ENCODE assay signal across 9 cellular contexts in the genomic region with DNA sequence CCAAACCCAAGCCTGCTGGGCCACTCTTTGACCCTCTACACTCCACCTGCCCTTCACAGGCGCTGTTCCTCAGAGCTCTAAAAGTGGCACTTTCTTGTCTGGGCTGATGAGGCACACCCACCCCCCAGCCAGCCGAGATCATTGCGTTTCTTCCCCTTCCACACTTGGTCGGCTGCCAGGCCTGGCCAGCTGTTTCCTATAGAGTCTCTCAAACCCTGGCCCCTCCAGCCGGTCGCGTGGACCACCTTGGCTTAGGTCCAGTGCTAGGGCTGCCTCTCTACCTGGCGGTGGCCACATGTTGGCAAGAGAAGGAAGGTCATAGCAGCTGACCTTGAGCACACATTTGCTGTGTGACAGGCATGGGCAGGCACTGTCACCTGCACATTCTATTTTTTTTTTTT.
DNase-seq lines count a peak whose midpoint lies in the region; ATAC-seq and TF ChIP-seq lines count a peak whose summit lies in the region.
"Had no signal": no experiment of that assay in that cellular context is flagged by ENCODE, and none has a peak within 500 bp of the region (broad histone marks: within the 10 kb centered on the region; RNA-seq: fewer than 3 reads in every experiment).

No MANE protein-coding gene starts in this region.

- H3K18ac ChIP-seq in mesenchymal stem cell (ENCODE audit: low read depth in 1 of 2, low read length in 2 of 2) = peak overlapping the region in 1 of 2 experiments; percentile 1

- peaks cover 9% of the 10 kb centered on the region for H3K4me1 Mint-ChIP-seq in chondrocyte (ENCODE audit: low read depth)
- peaks cover 15% of the 10 kb centered on the region for H3K4me1 Mint-ChIP-seq in activated T-helper 2 cell treated with anti-CD3 and anti-CD28 coated beads, Interferon-gamma antibody, Interleukin-2, Interleukin-4, amounts not matched to agents 10 μg/mL and 5 μg/mL and 100 μg/mL, durations not matched to agents 14 hours and 24 hours and 36 hours (ENCODE audit: low read depth)

- DNase-seq in Right ventricle myocardium inferior (ENCODE audit: missing footprints) (peak; percentile 90), right atrium auricular region (ENCODE audit: low spot score) (no peak), chondrocyte (ENCODE audit: low spot score) (no peak), mesenchymal stem cell (no peak), uterus (peak; percentile 28 to 40)
- DNase-seq in activated T-helper 2 cell treated with anti-CD3 and anti-CD28 coated beads, Interferon-gamma antibody, Interleukin-2, Interleukin-4, amounts not matched to agents 10 μg/mL and 5 μg/mL and 100 μg/mL, durations not matched to agents 14 hours and 24 hours and 36 hours (ENCODE audit: low spot score) = no peak
- DNase-seq: activated T-cell treated with anti-CD3 and anti-CD28 coated beads for 4 hours had no signal

- H3K27ac Mint-ChIP-seq in chondrocyte (ENCODE audit: unreplicated experiment) = peak overlapping the region; percentile 32
- H3K27ac Mint-ChIP-seq in activated T-helper 2 cell treated with anti-CD3 and anti-CD28 coated beads, Interferon-gamma antibody, Interleukin-2, Interleukin-4, amounts not matched to agents 10 μg/mL and 5 μg/mL and 100 μg/mL, durations not matched to agents 14 hours and 24 hours and 36 hours = no peak overlapping the region

- H3K4me3 Mint-ChIP-seq in chondrocyte (ENCODE audit: unreplicated experiment) = no peak overlapping the region
- H3K4me3 Mint-ChIP-seq in activated T-helper 2 cell treated with anti-CD3 and anti-CD28 coated beads, Interferon-gamma antibody, Interleukin-2, Interleukin-4, amounts not matched to agents 10 μg/mL and 5 μg/mL and 100 μg/mL, durations not matched to agents 14 hours and 24 hours and 36 hours (ENCODE audit: low read depth) = no peak overlapping the region

- no peak overlapping the region for H3K4me3 ChIP-seq in right atrium auricular region
- H3K4me3 ChIP-seq in mesenchymal stem cell (ENCODE audit: insufficient read depth in 1 of 2, low read depth in 1 of 2, low read length in 2 of 2) = no peak overlapping the region
- no peak overlapping the region for H3K4me3 ChIP-seq in uterus

- H3K27me3 ChIP-seq in right atrium auricular region (no peaks in the 10 kb centered on the region), mesenchymal stem cell (ENCODE audit: control insufficient read depth in 1 of 2, insufficient read depth in 1 of 2, low read length in 2 of 2) (no peaks in the 10 kb centered on the region), uterus (no peaks in the 10 kb centered on the region)

- peak overlapping the region; percentile 12 for H4K8ac ChIP-seq in mesenchymal stem cell (ENCODE audit: low read length)

- H3K4me2 ChIP-seq in mesenchymal stem cell (ENCODE audit: low read length, poor library complexity, severe bottlenecking) = no peak overlapping the region

- intact Hi-C loops in Right ventricle myocardium inferior (cut with DNase I) (no loop called here), uterus (cut with DNase I; ENCODE audit: low total_unique reads) (no loop called here)
- intact Hi-C loops in activated T-helper 2 cell treated with anti-CD3 and anti-CD28 coated beads, Interferon-gamma antibody, Interleukin-2, Interleukin-4, amounts not matched to agents 10 μg/mL and 5 μg/mL and 100 μg/mL, durations not matched to agents 14 hours and 24 hours and 36 hours (cut with micrococcal nuclease) = no loop called here

- TF ChIP-seq POLR2A in uterus (IDR thresholded peaks at IDR 0.05) = no peak

- no peaks in the 10 kb centered on the region for H3K9me3 ChIP-seq in right atrium auricular region
- no peaks in the 10 kb centered on the region for H3K9me3 ChIP-seq in mesenchymal stem cell (ENCODE audit: control insufficient read depth, low read length)
- no peaks in the 10 kb centered on the region for H3K9me3 ChIP-seq in uterus

- no peak for TF ChIP-seq CTCF in right atrium auricular region (IDR thresholded peaks at IDR 0.05)
- TF ChIP-seq CTCF in chondrocyte (IDR thresholded peaks at IDR 0.05) = no peak
- TF ChIP-seq CTCF in uterus (IDR thresholded peaks at IDR 0.05) = no peak

- no peaks in the 10 kb centered on the region for H3K9me3 Mint-ChIP-seq in chondrocyte (ENCODE audit: low read depth)
- H3K9me3 Mint-ChIP-seq in activated T-helper 2 cell treated with anti-CD3 and anti-CD28 coated beads, Interferon-gamma antibody, Interleukin-2, Interleukin-4, amounts not matched to agents 10 μg/mL and 5 μg/mL and 100 μg/mL, durations not matched to agents 14 hours and 24 hours and 36 hours = no peaks in the 10 kb centered on the region

- no peak overlapping the region for H2BK15ac ChIP-seq in mesenchymal stem cell (ENCODE audit: low read depth, poor library complexity, severe bottlenecking)

- no peak overlapping the region for H2BK12ac ChIP-seq in mesenchymal stem cell (ENCODE audit: low read length in 2 of 2)

- no peak overlapping the region for H3K23ac ChIP-seq in mesenchymal stem cell (ENCODE audit: low read length in 2 of 2)

- 92% methylated on average over 8 of the region's 8 CpGs for WGBS in mesenchymal stem cell

- H3K79me1 ChIP-seq in mesenchymal stem cell (replicated peaks; ENCODE audit: low read length, poor library complexity, severe bottlenecking) = peaks cover 31% of the 10 kb centered on the region

- peaks cover 11% of the 10 kb centered on the region for H3K36me3 Mint-ChIP-seq in chondrocyte (ENCODE audit: low read depth)
- peaks cover 49% of the 10 kb centered on the region for H3K36me3 Mint-ChIP-seq in activated T-helper 2 cell treated with anti-CD3 and anti-CD28 coated beads, Interferon-gamma antibody, Interleukin-2, Interleukin-4, amounts not matched to agents 10 μg/mL and 5 μg/mL and 100 μg/mL, durations not matched to agents 14 hours and 24 hours and 36 hours (ENCODE audit: low read depth)

- H3K4ac ChIP-seq in mesenchymal stem cell (ENCODE audit: low read depth in 1 of 2, low read length in 2 of 2) = no peak overlapping the region

- ATAC-seq in Right ventricle myocardium inferior = peak; percentile 49
- ATAC-seq in GM21619 (IDR thresholded peaks at IDR 0.05; ENCODE audit: unreplicated experiment) = no peak
- no peak for ATAC-seq in HG02884 (IDR thresholded peaks at IDR 0.05; ENCODE audit: unreplicated experiment)

- H3K9ac ChIP-seq in mesenchymal stem cell (ENCODE audit: low read length) = no peak overlapping the region

- H2AK5ac ChIP-seq in mesenchymal stem cell (ENCODE audit: low read length, severe bottlenecking) = no peak overlapping the region

- H4K91ac ChIP-seq in mesenchymal stem cell (ENCODE audit: low read length) = no peak overlapping the region

- peaks cover 0 to 20% of the 10 kb centered on the region in 2 donors for H3K4me1 ChIP-seq in right atrium auricular region
- H3K4me1 ChIP-seq in mesenchymal stem cell (ENCODE audit: control insufficient read depth, insufficient read depth, low read depth, low read length) = peaks cover 26% of the 10 kb centered on the region
- no peaks in the 10 kb centered on the region for H3K4me1 ChIP-seq in uterus

- H3K27me3 Mint-ChIP-seq in chondrocyte (ENCODE audit: low read depth) = no peaks in the 10 kb centered on the region
- no peaks in the 10 kb centered on the region for H3K27me3 Mint-ChIP-seq in activated T-helper 2 cell treated with anti-CD3 and anti-CD28 coated beads, Interferon-gamma antibody, Interleukin-2, Interleukin-4, amounts not matched to agents 10 μg/mL and 5 μg/mL and 100 μg/mL, durations not matched to agents 14 hours and 24 hours and 36 hours (ENCODE audit: low read depth)

- H3K14ac ChIP-seq in mesenchymal stem cell (ENCODE audit: low read length in 2 of 2) = no peak overlapping the region

- H2AFZ ChIP-seq in mesenchymal stem cell (ENCODE audit: low read depth, low read length) = no peak overlapping the region

- H3K36me3 ChIP-seq in right atrium auricular region (peaks cover 18% of the 10 kb centered on the region), mesenchymal stem cell (ENCODE audit: control insufficient read depth in 1 of 2, insufficient read depth in 2 of 2, low read depth in 1 of 2, low read length in 2 of 2) (peaks cover 38 to 42% of the 10 kb centered on the region in 2 experiments), uterus (no peaks in the 10 kb centered on the region)

- peak overlapping the region in 1 of 2 donors; percentile 39 for H3K27ac ChIP-seq in right atrium auricular region
- no peak overlapping the region for H3K27ac ChIP-seq in mesenchymal stem cell (ENCODE audit: low read length, poor library complexity, severe bottlenecking)
- H3K27ac ChIP-seq in uterus = no peak overlapping the region

- no peak overlapping the region for H2BK5ac ChIP-seq in mesenchymal stem cell (ENCODE audit: low read depth, low read length, poor library complexity, severe bottlenecking)

- H2BK120ac ChIP-seq in mesenchymal stem cell (ENCODE audit: low read depth, low read length) = no peak overlapping the region

Comparison
In these comparisons a context has a peak if more than half of its experiments do, and no peak if none do; other contexts are left out.
1. DNase-seq: peak in Right ventricle myocardium inferior (single experiment) and uterus (2 of 2); none in right atrium auricular region (single experiment), chondrocyte (single experiment), mesenchymal stem cell (single experiment) and activated T-helper 2 cell treated with anti-CD3 and anti-CD28 coated beads, Interferon-gamma antibody, Interleukin-2, Interleukin-4, amounts not matched to agents 10 μg/mL and 5 μg/mL and 100 μg/mL, durations not matched to agents 14 hours and 24 hours and 36 hours (single experiment).